24 cellular contexts compared by ENCODE assay signal in genomic region chr15:101025116-101025885, GRCh38.
DNase-seq lines count a peak whose midpoint lies in the region; ATAC-seq, FAIRE-seq and TF ChIP-seq lines count a peak whose summit lies in the region.
"Had no signal": no experiment of that assay in that cellular context is flagged by ENCODE, and none has a peak within 500 bp of the region (broad histone marks: within the 10 kb centered on the region; RNA-seq: fewer than 3 reads in every experiment).

No MANE protein-coding gene starts in this region.

- ATAC-seq in heart right ventricle (no peak), left cardiac atrium (no peak), aorta (ENCODE audit: low FRiP score) (no peak)
- ATAC-seq in activated CD4-positive, CD25-positive, alpha-beta regulatory T cell treated with anti-CD3 and anti-CD28 coated beads, Interleukin-2, amount 50 U/mL, for 24 hours: no peak
- ATAC-seq: foreskin keratinocyte, GM12878, PC-3 had no signal

- intact Hi-C loops in heart right ventricle (cut with DNase I) (loop anchor here in 2 of 10 donors (5.0 to 10.0 kb wide), 2 partner anchors 42 to 170 kb away; no protein-coding TSS in a partner anchor), left cardiac atrium (cut with DNase I) (loop anchor here in 1 of 2 donors (5.0 kb wide), 1 partner anchor 57 kb away; no protein-coding TSS in a partner anchor), ovary (cut with DNase I) (no loop called here), aorta (cut with DNase I) (no loop called here)

- H3K36me3 ChIP-seq in heart right ventricle (peaks cover 0 to 80% (median 0%) of the 10 kb centered on the region in 9 donors), ovary (no peaks in the 10 kb centered on the region), aorta (ENCODE audit: control insufficient read depth in 1 of 2, insufficient read depth in 2 of 2, low read length in 1 of 2) (peaks cover 0 to 5% of the 10 kb centered on the region in 2 donors)
- H3K36me3 ChIP-seq: breast epithelium, SJCRH30 had no signal

- FAIRE-seq in urothelium cell line (lab: Jason Lieb, UNC): no peak
- FAIRE-seq: GM12878 had no signal

- H3K27ac ChIP-seq in heart right ventricle (peak overlapping the region in 7 of 10 donors; percentile 54 to 81 (median 72)), coronary artery (no peak overlapping the region), ovary (peak overlapping the region; percentile 55 to 66), aorta (ENCODE audit: low read depth in 1 of 2, low read length in 2 of 2) (no peak overlapping the region)
- H3K27ac ChIP-seq: C4-2B, epithelial cell of prostate, foreskin keratinocyte, HL-60, SJCRH30, tibial artery had no signal

- H3K9me3 ChIP-seq in heart right ventricle (no peaks in the 10 kb centered on the region), ovary (no peaks in the 10 kb centered on the region), aorta (ENCODE audit: control insufficient read depth, low read length) (no peaks in the 10 kb centered on the region)
- H3K9me3 ChIP-seq: breast epithelium, SJCRH30, tibial artery had no signal

- H3K27me3 ChIP-seq in heart right ventricle (peaks cover 0 to 9% (median 0%) of the 10 kb centered on the region in 7 donors), ovary (no peaks in the 10 kb centered on the region), aorta (ENCODE audit: control insufficient read depth in 1 of 2, insufficient read depth in 2 of 2, low read length in 1 of 2) (no peaks in the 10 kb centered on the region)
- H3K27me3 ChIP-seq: breast epithelium, foreskin keratinocyte, SJCRH30, tibial artery had no signal

- TF ChIP-seq EP300 in ovary (IDR thresholded peaks at IDR 0.05): no peak

- 95 to 98% methylated on average over 10 of the region's 10 CpGs for WGBS in heart right ventricle, 2 donors
- WGBS in ovary, 3 donors: 94 to 97% (median 96%) methylated on average over 10 of the region's 10 CpGs
- WGBS in aorta, 2 donors: 96% methylated on average over 10 of the region's 10 CpGs

- H3K4me3 ChIP-seq in heart right ventricle (no peak overlapping the region), coronary artery (no peak overlapping the region), ovary (no peak overlapping the region), aorta (ENCODE audit: low read length in 2 of 2) (no peak overlapping the region)
- H3K4me3 ChIP-seq: breast epithelium, GM12878, SJCRH30, tibial artery had no signal

- DNase-seq in heart right ventricle (no peak), left cardiac atrium (no peak), coronary artery (ENCODE audit: low spot score) (peak; percentile 45), ovary (peak in 2 of 5 donors; percentile 3 to 12), aorta (peak; percentile 25 to 27), EL (no peak), urothelium cell line (ENCODE audit: low spot score) (no peak)
- DNase-seq: ACHN; dermis blood vessel endothelial cell; foreskin keratinocyte; HFFc6; IMR-90; NCI-H146; NCI-H748 treated with DMSO at 0.1 percent for 48 hours; PC-3; SJCRH30; stimulated activated CD4-positive, alpha-beta T cell treated with anti-CD3 and anti-CD28 coated beads, Interleukin-15, amount 100 ng/mL, for 24 hours had no signal

- no peak for TF ChIP-seq POLR2A in ovary (IDR thresholded peaks at IDR 0.05)

- TF ChIP-seq CTCF in heart right ventricle (IDR thresholded peaks at IDR 0.05) (no peak), coronary artery (IDR thresholded peaks at IDR 0.05) (no peak), ovary (IDR thresholded peaks at IDR 0.05) (no peak)

- peaks cover 0 to 44% (median 18%) of the 10 kb centered on the region in 9 donors for H3K4me1 ChIP-seq in heart right ventricle
- peaks cover 18% of the 10 kb centered on the region for H3K4me1 ChIP-seq in ovary (ENCODE audit: insufficient read depth)
- no peaks in the 10 kb centered on the region for H3K4me1 ChIP-seq in aorta (ENCODE audit: control insufficient read depth in 1 of 2, insufficient read depth in 2 of 2, low read length in 2 of 2)
- H3K4me1 ChIP-seq: breast epithelium, foreskin keratinocyte, tibial artery had no signal

Comparison
In these comparisons a context has a peak if more than half of its experiments do, and no peak if none do; other contexts are left out.
1. DNase-seq: peak in coronary artery (single experiment) and aorta (2 of 2); none in heart right ventricle (0 of 2), left cardiac atrium (single experiment), EL (single experiment) and urothelium cell line (single experiment).
2. H3K27ac ChIP-seq: peak in heart right ventricle (7 of 10) and ovary (2 of 2); none in coronary artery (0 of 2) and aorta (0 of 2).